In the genomic region with DNA sequence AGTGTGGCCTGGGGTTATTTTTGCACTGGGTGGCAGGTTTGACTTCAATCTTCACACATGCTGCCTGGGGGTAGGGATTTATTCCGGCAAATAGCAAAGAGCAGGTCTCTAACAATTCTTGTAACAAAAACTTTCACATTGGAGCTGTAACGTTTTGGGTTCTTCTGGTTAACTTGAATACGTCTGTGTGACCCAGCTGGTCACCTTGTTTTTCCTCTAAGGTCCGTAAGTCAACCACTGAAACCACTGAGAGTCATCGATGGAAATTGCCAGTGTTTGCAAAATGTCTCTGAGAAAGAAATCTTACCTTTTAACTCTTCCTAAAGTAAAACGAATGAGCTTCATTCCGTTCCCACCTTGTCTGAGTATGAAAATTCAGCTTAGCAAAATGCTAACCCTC, we compare ENCODE assay signal across 29 cellular contexts.
DNase-seq lines count a peak whose midpoint lies in the region; ATAC-seq, FAIRE-seq and TF ChIP-seq lines count a peak whose summit lies in the region.
"Had no signal": no experiment of that assay in that cellular context is flagged by ENCODE, and none has a peak within 500 bp of the region (broad histone marks: within the 10 kb centered on the region; RNA-seq: fewer than 3 reads in every experiment).

No MANE protein-coding gene starts in this region.

- H3K79me2 ChIP-seq in H1 (ENCODE audit: control insufficient read depth in 1 of 2, insufficient read depth in 2 of 2, low read length in 2 of 2), result no peaks in the 10 kb centered on the region
- H3K79me2 ChIP-seq in neural progenitor cell (ENCODE audit: low read depth), result no peaks in the 10 kb centered on the region

- no peak overlapping the region for H3K23ac ChIP-seq in H1 (ENCODE audit: insufficient read length)

- H3K4me3 ChIP-seq in BLaER1 (no peak overlapping the region), H1 (ENCODE audit: extremely low read depth in 1 of 4, insufficient read depth in 2 of 4, low read depth in 3 of 4, low read length in 4 of 4) (no peak overlapping the region), neural progenitor cell (no peak overlapping the region), adrenal gland (no peak overlapping the region)
- H3K4me3 ChIP-seq: GM12878 had no signal

- no peak for FAIRE-seq in H1 (lab: Jason Lieb, UNC)
- FAIRE-seq: GM12878, HepG2 had no signal

- CTCF ChIA-PET in H1 (lab: Charles Lee; ENCODE audit: partially characterized antibody), result interaction anchor here (0.6 to 2.7 kb wide), 5 partner anchors 23 to 306 kb away, joined by 3 to 6 read pairs (median 4); no protein-coding TSS in a partner anchor

- H3K9me3 Mint-ChIP-seq in neural progenitor cell (no peaks in the 10 kb centered on the region), chondrocyte (ENCODE audit: low read depth) (no peaks in the 10 kb centered on the region)
- H3K9me3 Mint-ChIP-seq: CD8-positive, alpha-beta T cell had no signal

- H2BK5ac ChIP-seq in H1 (ENCODE audit: low read depth, low read length), result no peak overlapping the region

- TF ChIP-seq RAD21 in H1 (IDR thresholded peaks at IDR 0.05 in 1 of 2, conservative IDR thresholded peaks at IDR 0.05 in 1 of 2; ENCODE audit: low read depth in 2 of 2, low read length in 2 of 2), result no peak

- no peak overlapping the region for H3K4ac ChIP-seq in H1 (replicated peaks; ENCODE audit: insufficient read length, low read depth, low read length)

- DNase-seq in H1 (ENCODE audit: low read depth in 1 of 2, low spot score in 2 of 2), result no peak
- DNase-seq in neural progenitor cell (ENCODE audit: low spot score), result no peak
- DNase-seq in chondrocyte (ENCODE audit: low spot score), result no peak
- no peak for DNase-seq in adrenal gland
- DNase-seq: 8988T; C1 segment of cervical spinal cord; Caco-2; CD8-positive, alpha-beta T cell; DMS79; EL; GDM1; MV-4-11; NCI-H1105 treated with DMSO at 0.1 percent for 48 hours; NCI-H146; NCI-H1930; NCI-H2107; NCI-H446; NCI-H524 treated with DMSO at 0.1 percent for 48 hours; NCI-H774; NK-92 treated with Interleukin-12 subunit alpha and Interleukin-12 subunit beta, amount 100 ng/mL, for 24 hours; PC-3; SK-N-SH; SW 1271 had no signal

- H3K4me1 Mint-ChIP-seq in neural progenitor cell (peaks cover 5% of the 10 kb centered on the region), chondrocyte (ENCODE audit: low read depth) (no peaks in the 10 kb centered on the region)

- H2BK15ac ChIP-seq in H1 (ENCODE audit: low read length), result no peak overlapping the region

- TF ChIP-seq CTCF in H1 (IDR thresholded peaks at IDR 0.05; ENCODE audit: control extremely low read depth in 1 of 3, insufficient read depth in 1 of 3, low read depth in 1 of 3, low read length in 3 of 3), result no peak
- no peak for TF ChIP-seq CTCF in neural progenitor cell (IDR thresholded peaks at IDR 0.05)
- no peak for TF ChIP-seq CTCF in chondrocyte (IDR thresholded peaks at IDR 0.05)
- TF ChIP-seq CTCF in adrenal gland (IDR thresholded peaks at IDR 0.05), result no peak

- H3K36me3 ChIP-seq in BLaER1, result no peaks in the 10 kb centered on the region
- no peaks in the 10 kb centered on the region for H3K36me3 ChIP-seq in H1 (ENCODE audit: control insufficient read depth in 2 of 4, insufficient read depth in 4 of 4, low read length in 3 of 4)
- H3K36me3 ChIP-seq in neural progenitor cell, result no peaks in the 10 kb centered on the region
- no peaks in the 10 kb centered on the region for H3K36me3 ChIP-seq in adrenal gland (replicated peaks in 1 of 2)

- H4K8ac ChIP-seq in H1 (ENCODE audit: extremely low read depth, insufficient read depth, low read length), result no peak overlapping the region

- no peak overlapping the region for H2AK5ac ChIP-seq in H1 (ENCODE audit: low read depth, low read length)

- H3K9me3 ChIP-seq in BLaER1 (no peaks in the 10 kb centered on the region), H1 (ENCODE audit: insufficient read depth in 2 of 2, low read depth in 1 of 2, low read length in 1 of 2) (no peaks in the 10 kb centered on the region), neural progenitor cell (ENCODE audit: low read depth) (no peaks in the 10 kb centered on the region), adrenal gland (replicated peaks in 1 of 3) (no peaks in the 10 kb centered on the region)
- H3K9me3 ChIP-seq: Caco-2, SK-N-SH had no signal

- intact Hi-C loops in adrenal gland (cut with DNase I), result no loop called here

- H3K23me2 ChIP-seq in H1 (ENCODE audit: low read depth, low read length), result no peaks in the 10 kb centered on the region; the same call in 1 of the 2 replicates

- 89% methylated on average over 7 of the region's 7 CpGs; no CpG with 5 or more reads in 1 of the 2 experiments for WGBS in H1 (ENCODE audit: extremely low coverage in 1 of 2, insufficient coverage in 1 of 2, insufficient read length in 1 of 2, insufficient replicate concordance in 2 of 2, low coverage in 1 of 2, low lambda C conversion rate in 2 of 2, missing lambda C conversion rate in 1 of 2), 2 experiments
- 71 to 89% (median 79%) methylated on average over 7 of the region's 7 CpGs for WGBS in adrenal gland, 4 donors

- H2AFZ ChIP-seq in H1 (ENCODE audit: low read length) (peak overlapping the region; percentile 40; the same call in 1 of the 2 replicates), neural progenitor cell (replicated peaks) (peak overlapping the region; percentile 17)

- H3F3A ChIP-seq in neural progenitor cell (ENCODE audit: low read depth), result no peaks in the 10 kb centered on the region

- peak; percentile 48 for ATAC-seq in HG02885 (IDR thresholded peaks at IDR 0.05; ENCODE audit: poor library complexity, unreplicated experiment)
- ATAC-seq in GM19455 (IDR thresholded peaks at IDR 0.05; ENCODE audit: unreplicated experiment), result no peak
- ATAC-seq: CD8-positive, alpha-beta T cell; GM12878; HCT116; HepG2; PC-3 had no signal

- H3K27ac ChIP-seq in BLaER1 (no peak overlapping the region), H1 (ENCODE audit: low read depth, low read length) (no peak overlapping the region), neural progenitor cell (no peak overlapping the region), adrenal gland (no peak overlapping the region)

- H4K20me1 ChIP-seq in BLaER1, result no peaks in the 10 kb centered on the region
- H4K20me1 ChIP-seq in H1 (replicated peaks in 1 of 2; ENCODE audit: control insufficient read depth in 1 of 2, insufficient read depth in 2 of 2, low read length in 2 of 2), result no peaks in the 10 kb centered on the region
- no peaks in the 10 kb centered on the region for H4K20me1 ChIP-seq in neural progenitor cell (ENCODE audit: low read depth)

- peaks cover 24% of the 10 kb centered on the region for H3K4me1 ChIP-seq in BLaER1
- H3K4me1 ChIP-seq in H1 (replicated peaks in 1 of 4; ENCODE audit: control insufficient read depth in 3 of 4, insufficient read depth in 4 of 4, low read length in 3 of 4), result 0 out of 7 replicates have a peak, but pooled peaks cover 0 to 3% (median 0%) of the 10 kb centered on the region in 4 experiments
- H3K4me1 ChIP-seq in neural progenitor cell, result no peaks in the 10 kb centered on the region
- H3K4me1 ChIP-seq in adrenal gland (replicated peaks in 1 of 2), result no peaks in the 10 kb centered on the region
- H3K4me1 ChIP-seq: Caco-2 had no signal

- no peaks in the 10 kb centered on the region for H3K36me3 Mint-ChIP-seq in neural progenitor cell
- no peaks in the 10 kb centered on the region for H3K36me3 Mint-ChIP-seq in chondrocyte (ENCODE audit: low read depth)
- H3K36me3 Mint-ChIP-seq: CD8-positive, alpha-beta T cell had no signal

- H4K5ac ChIP-seq in H1 (ENCODE audit: insufficient read length, low read depth, low read length), result no peak overlapping the region

- H2BK20ac ChIP-seq in H1 (ENCODE audit: low read length), result no peak overlapping the region

- H3K4me3 Mint-ChIP-seq in neural progenitor cell, result no peak overlapping the region
- H3K4me3 Mint-ChIP-seq in chondrocyte (ENCODE audit: unreplicated experiment), result no peak overlapping the region
- H3K4me3 Mint-ChIP-seq: CD8-positive, alpha-beta T cell had no signal

- H3K27me3 Mint-ChIP-seq in neural progenitor cell (ENCODE audit: insufficient read depth, low read depth) (no peaks in the 10 kb centered on the region), chondrocyte (ENCODE audit: low read depth) (no peaks in the 10 kb centered on the region)

- no peak overlapping the region for H2BK12ac ChIP-seq in H1 (ENCODE audit: low read depth, low read length)

- H3K27me3 ChIP-seq in BLaER1 (no peaks in the 10 kb centered on the region), H1 (replicated peaks in 1 of 4; ENCODE audit: control insufficient read depth in 3 of 4, extremely low read depth in 1 of 4, insufficient read depth in 3 of 4, low read length in 3 of 4) (no peaks in the 10 kb centered on the region), neural progenitor cell (no peaks in the 10 kb centered on the region), adrenal gland (no peaks in the 10 kb centered on the region)

- H3K27ac Mint-ChIP-seq in neural progenitor cell (no peak overlapping the region), chondrocyte (ENCODE audit: unreplicated experiment) (no peak overlapping the region)
- H3K27ac Mint-ChIP-seq: CD8-positive, alpha-beta T cell had no signal

- H4K91ac ChIP-seq in H1 (replicated peaks; ENCODE audit: insufficient read length, low read length), result no peak overlapping the region

- H3K4me2 ChIP-seq in BLaER1 (peak overlapping the region; percentile 36), H1 (ENCODE audit: insufficient read depth in 1 of 2, low read depth in 2 of 2, low read length in 2 of 2) (no peak overlapping the region), neural progenitor cell (no peak overlapping the region)
- H3K4me2 ChIP-seq: SK-N-SH had no signal

- TF ChIP-seq EP300 in H1 (IDR thresholded peaks at IDR 0.05; ENCODE audit: borderline replicate concordance in 1 of 2, low read depth in 2 of 2, low read length in 2 of 2), result no peak

- POLR2A ChIA-PET in H1 (lab: Charles Lee; ENCODE audit: partially characterized antibody), result no interaction called here

- H3K79me1 ChIP-seq in H1 (ENCODE audit: low read depth, low read length), result no peaks in the 10 kb centered on the region

- no peak overlapping the region for H3K56ac ChIP-seq in H1 (replicated peaks; ENCODE audit: insufficient read length, low read depth, low read length)

- no peak overlapping the region for H2BK120ac ChIP-seq in H1 (replicated peaks; ENCODE audit: low read depth, low read length)

- no peak for TF ChIP-seq POLR2A in H1 (IDR thresholded peaks at IDR 0.05; ENCODE audit: control extremely low read depth in 1 of 2, low read depth in 2 of 2, low read length in 2 of 2)
- TF ChIP-seq POLR2A in adrenal gland (IDR thresholded peaks at IDR 0.05), result no peak

- H3K14ac ChIP-seq in H1 (ENCODE audit: insufficient read length), result no peak overlapping the region

- H3K9ac ChIP-seq in BLaER1, result no peak overlapping the region
- H3K9ac ChIP-seq in H1 (replicated peaks in 1 of 4; ENCODE audit: extremely low read depth in 1 of 4, low read depth in 3 of 4, low read length in 3 of 4), result no peak overlapping the region
- H3K9ac ChIP-seq in neural progenitor cell, result no peak overlapping the region
- H3K9ac ChIP-seq: SK-N-SH had no signal

- H3K18ac ChIP-seq in H1 (ENCODE audit: extremely low read depth, low read length), result no peak overlapping the region

TF ChIP-seq in H1, 55 proteins besides CTCF, POLR2A, EP300 and RAD21 (continues in another document):
- TF ChIP-seq RBBP5 (IDR thresholded peaks at IDR 0.05; ENCODE audit: borderline replicate concordance, low read depth, low read length) (no peak), TCF12 (IDR thresholded peaks at IDR 0.05; ENCODE audit: low read depth, low read length) (no peak), POLR2AphosphoS5 (IDR thresholded peaks at IDR 0.05; ENCODE audit: low read depth, low read length) (no peak)
